In the genomic region with DNA sequence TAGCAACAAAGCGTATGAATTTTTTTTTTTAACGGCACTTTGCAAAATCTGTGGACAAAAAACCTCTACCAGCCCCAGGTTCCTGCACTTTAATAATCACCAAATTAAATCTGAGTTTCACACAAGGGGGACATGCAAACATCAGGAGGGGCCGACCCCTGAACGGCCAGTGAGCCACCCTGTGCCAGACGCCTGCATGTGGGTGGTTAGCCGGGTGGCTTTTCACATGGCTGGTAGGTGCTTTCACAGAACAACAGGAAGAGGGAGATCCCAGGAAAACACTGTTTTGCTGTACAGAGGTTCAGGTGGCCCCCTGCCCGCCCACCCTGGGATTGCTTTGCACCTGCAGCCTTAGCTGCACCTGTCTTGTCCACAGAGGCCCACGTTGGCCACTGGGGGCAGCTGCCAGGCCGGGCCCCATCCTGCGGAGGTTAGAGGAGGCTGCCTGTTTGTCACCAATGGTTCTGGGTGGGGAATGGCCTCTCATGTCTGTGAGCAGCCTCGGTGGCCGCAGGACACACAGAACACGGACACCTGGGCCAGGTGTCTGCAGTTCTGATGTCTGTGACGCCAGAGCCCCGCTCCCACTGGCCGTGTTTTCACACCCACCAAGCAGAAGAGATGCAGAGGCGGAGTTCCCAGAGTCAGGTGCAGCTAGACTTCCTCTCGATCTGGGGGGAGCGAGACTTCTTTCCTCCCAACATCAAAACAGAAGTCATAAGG, we compare ENCODE assay signal across 12 cellular contexts.
DNase-seq lines count a peak whose midpoint lies in the region; ATAC-seq, FAIRE-seq and TF ChIP-seq lines count a peak whose summit lies in the region.
"Had no signal": no experiment of that assay in that cellular context is flagged by ENCODE, and none has a peak within 500 bp of the region (broad histone marks: within the 10 kb centered on the region; RNA-seq: fewer than 3 reads in every experiment).

No MANE protein-coding gene starts in this region.

- H4K91ac ChIP-seq in H1 (replicated peaks; ENCODE audit: insufficient read length, low read length), result no peak overlapping the region

- H3K79me1 ChIP-seq in H1 (ENCODE audit: low read depth, low read length), result no peaks in the 10 kb centered on the region

- no peak overlapping the region for H3K14ac ChIP-seq in H1 (ENCODE audit: insufficient read length)

- H3K36me3 Mint-ChIP-seq in CD14-positive monocyte, result peaks cover 35 to 56% of the 10 kb centered on the region in 2 donors
- peaks cover 56% of the 10 kb centered on the region for H3K36me3 Mint-ChIP-seq in activated B cell treated with CpG ODN at 0.5 μM for 24 hours (ENCODE audit: low read depth)

- H3K4me1 ChIP-seq in H1 (replicated peaks in 1 of 4; ENCODE audit: control insufficient read depth in 3 of 4, insufficient read depth in 4 of 4, low read length in 3 of 4), result no peaks in the 10 kb centered on the region; a peak in 1 of 7 replicates

- H3K79me2 ChIP-seq in H1 (ENCODE audit: control insufficient read depth in 1 of 2, insufficient read depth in 2 of 2, low read length in 2 of 2), result no peaks in the 10 kb centered on the region; a peak in 1 of 4 replicates

- DNase-seq in CD14-positive monocyte (ENCODE audit: low spot score) (no peak), GM12864 (ENCODE audit: low read depth) (no peak), activated B cell treated with CpG ODN at 0.5 μM for 24 hours (no peak), H1 (ENCODE audit: low read depth in 1 of 2, low spot score in 2 of 2) (no peak), globus pallidus (ENCODE audit: low spot score) (no peak), NOMO-1 treated with dmso at 0.1 percent for 144 hours (lab: John Stamatoyannopoulos, UW; ENCODE audit: unreplicated experiment) (no peak)
- DNase-seq: body of pancreas, esophagus squamous epithelium, NCI-H1092 had no signal

- peak; percentile 13 to 37; a peak in 2 of 4 replicates for TF ChIP-seq RAD21 in H1 (IDR thresholded peaks at IDR 0.05 in 1 of 2, conservative IDR thresholded peaks at IDR 0.05 in 1 of 2; ENCODE audit: low read depth in 2 of 2, low read length in 2 of 2)

- H3K9ac ChIP-seq in H1 (replicated peaks in 1 of 4; ENCODE audit: extremely low read depth in 1 of 4, low read depth in 3 of 4, low read length in 3 of 4), result no peak overlapping the region

- no peaks in the 10 kb centered on the region for H3K9me3 ChIP-seq in H1 (ENCODE audit: insufficient read depth in 2 of 2, low read depth in 1 of 2, low read length in 1 of 2)
- H3K9me3 ChIP-seq: body of pancreas, esophagus squamous epithelium had no signal

- H3K4me1 Mint-ChIP-seq in CD14-positive monocyte (peaks cover 62% of the 10 kb centered on the region), activated B cell treated with CpG ODN at 0.5 μM for 24 hours (peaks cover 95% of the 10 kb centered on the region)

- H3K36me3 ChIP-seq in H1 (ENCODE audit: control insufficient read depth in 2 of 4, insufficient read depth in 4 of 4, low read length in 3 of 4), result no peaks in the 10 kb centered on the region

- H3K27ac Mint-ChIP-seq in CD14-positive monocyte (peak overlapping the region in 6 of 7 donors; percentile 46 to 99 (median 81)), activated B cell treated with CpG ODN at 0.5 μM for 24 hours (peak overlapping the region; percentile 94)

- no peak overlapping the region for H3K4ac ChIP-seq in H1 (replicated peaks; ENCODE audit: insufficient read length, low read depth, low read length)

- H3K4me3 ChIP-seq in GM12864 (ENCODE audit: low read depth, low read length), result no peak overlapping the region
- H3K4me3 ChIP-seq in H1 (ENCODE audit: extremely low read depth in 1 of 4, insufficient read depth in 2 of 4, low read depth in 3 of 4, low read length in 4 of 4), result no peak overlapping the region
- H3K4me3 ChIP-seq: body of pancreas, esophagus squamous epithelium had no signal

- TF ChIP-seq EP300 in H1 (IDR thresholded peaks at IDR 0.05; ENCODE audit: borderline replicate concordance in 1 of 2, low read depth in 2 of 2, low read length in 2 of 2), result no peak

- H3K4me3 Mint-ChIP-seq in CD14-positive monocyte (no peak overlapping the region), activated B cell treated with CpG ODN at 0.5 μM for 24 hours (peak overlapping the region; percentile 55)

- no peak overlapping the region for H2BK15ac ChIP-seq in H1 (ENCODE audit: low read length)

- no peak overlapping the region for H3K18ac ChIP-seq in H1 (ENCODE audit: extremely low read depth, low read length)

- TF ChIP-seq CTCF in CD14-positive monocyte (IDR thresholded peaks at IDR 0.05) (no peak), GM12864 (IDR thresholded peaks at IDR 0.05; ENCODE audit: low read depth, low read length, missing control alignments) (peak; percentile 21), activated B cell treated with CpG ODN at 0.5 μM for 24 hours (IDR thresholded peaks at IDR 0.05) (no peak), H1 (IDR thresholded peaks at IDR 0.05; ENCODE audit: control extremely low read depth in 1 of 3, insufficient read depth in 1 of 3, low read depth in 1 of 3, low read length in 3 of 3) (peak; percentile 48 to 55 (median 53))

- H2BK20ac ChIP-seq in H1 (ENCODE audit: low read length), result no peak overlapping the region

- 0 out of 2 replicates have a peak, but pooled peaks cover 2% of the 10 kb centered on the region for H3K23me2 ChIP-seq in H1 (ENCODE audit: low read depth, low read length)

- POLR2A ChIA-PET in activated B cell treated with CpG ODN at 0.5 μM for 24 hours (lab: Charles Lee) (interaction anchor here (1.2 to 4.3 kb wide), 9 partner anchors 8 to 105 kb away, joined by 3 to 34 read pairs (median 5); no protein-coding TSS in a partner anchor), H1 (lab: Charles Lee; ENCODE audit: partially characterized antibody) (no interaction called here)

- intact Hi-C loops in CD14-positive monocyte (cut with micrococcal nuclease), result no loop called here
- intact Hi-C loops in activated B cell treated with CpG ODN at 0.5 μM for 24 hours (cut with micrococcal nuclease), result no loop called here

- no peak overlapping the region for H4K8ac ChIP-seq in H1 (ENCODE audit: extremely low read depth, insufficient read depth, low read length)

- H3K23ac ChIP-seq in H1 (ENCODE audit: insufficient read length), result no peak overlapping the region

- H4K5ac ChIP-seq in H1 (ENCODE audit: insufficient read length, low read depth, low read length), result no peak overlapping the region

- H4K20me1 ChIP-seq in H1 (replicated peaks in 1 of 2; ENCODE audit: control insufficient read depth in 1 of 2, insufficient read depth in 2 of 2, low read length in 2 of 2), result peaks cover 0 to 7% of the 10 kb centered on the region in 2 experiments

- H2BK120ac ChIP-seq in H1 (replicated peaks; ENCODE audit: low read depth, low read length), result no peak overlapping the region

- no peak overlapping the region for H3K4me2 ChIP-seq in H1 (ENCODE audit: insufficient read depth in 1 of 2, low read depth in 2 of 2, low read length in 2 of 2)

- H3K27me3 ChIP-seq in H1 (replicated peaks in 1 of 4; ENCODE audit: control insufficient read depth in 3 of 4, extremely low read depth in 1 of 4, insufficient read depth in 3 of 4, low read length in 3 of 4), result no peaks in the 10 kb centered on the region
- H3K27me3 ChIP-seq: body of pancreas, esophagus squamous epithelium had no signal

- H3K27me3 Mint-ChIP-seq in CD14-positive monocyte (ENCODE audit: low read depth in 3 of 3) (peaks cover 0 to 4% (median 2%) of the 10 kb centered on the region in 3 donors), activated B cell treated with CpG ODN at 0.5 μM for 24 hours (no peaks in the 10 kb centered on the region)

- no peak overlapping the region for H2BK12ac ChIP-seq in H1 (ENCODE audit: low read depth, low read length)

- CTCF ChIA-PET in activated B cell treated with CpG ODN at 0.5 μM for 24 hours (lab: Charles Lee), result interaction anchor here (0.6 to 2.7 kb wide), 9 partner anchors 12 to 109 kb away, joined by 3 to 11 read pairs (median 3); no protein-coding TSS in a partner anchor
- CTCF ChIA-PET in H1 (lab: Charles Lee; ENCODE audit: partially characterized antibody), result interaction anchor here (0.6 to 2.5 kb wide), 8 partner anchors 8 to 106 kb away, joined by 3 to 10 read pairs (median 6); no protein-coding TSS in a partner anchor

- H3K27ac ChIP-seq in H1 (ENCODE audit: low read depth, low read length), result no peak overlapping the region
- H3K27ac ChIP-seq: body of pancreas, esophagus squamous epithelium had no signal

- H3K56ac ChIP-seq in H1 (replicated peaks; ENCODE audit: insufficient read length, low read depth, low read length), result no peak overlapping the region

- no peak overlapping the region for H2AFZ ChIP-seq in H1 (ENCODE audit: low read length)

- no peak for FAIRE-seq in H1 (lab: Jason Lieb, UNC)
- FAIRE-seq: islet of Langerhans had no signal

- peak; percentile 16 for ATAC-seq in activated B cell treated with CpG ODN at 0.5 μM for 24 hours (ENCODE audit: low read depth)
- ATAC-seq in GM21717 (IDR thresholded peaks at IDR 0.05; ENCODE audit: unreplicated experiment), result no peak
- no peak for ATAC-seq in HG03520 (IDR thresholded peaks at IDR 0.05; ENCODE audit: unreplicated experiment)
- ATAC-seq: body of pancreas had no signal

- no peak overlapping the region for H2AK5ac ChIP-seq in H1 (ENCODE audit: low read depth, low read length)

- 86% methylated on average over 19 of the region's 19 CpGs; no CpG with 5 or more reads in 1 of the 2 experiments for WGBS in H1 (ENCODE audit: extremely low coverage in 1 of 2, insufficient coverage in 1 of 2, insufficient read length in 1 of 2, insufficient replicate concordance in 2 of 2, low coverage in 1 of 2, low lambda C conversion rate in 2 of 2, missing lambda C conversion rate in 1 of 2), 2 experiments

- H3K9me3 Mint-ChIP-seq in CD14-positive monocyte (peaks cover 5 to 20% (median 10%) of the 10 kb centered on the region in 7 donors), activated B cell treated with CpG ODN at 0.5 μM for 24 hours (no peaks in the 10 kb centered on the region)

- no peak overlapping the region for H2BK5ac ChIP-seq in H1 (ENCODE audit: low read depth, low read length)

- TF ChIP-seq POLR2A in H1 (IDR thresholded peaks at IDR 0.05; ENCODE audit: control extremely low read depth in 1 of 2, low read depth in 2 of 2, low read length in 2 of 2), result no peak

TF ChIP-seq in H1, 55 proteins besides CTCF, POLR2A, EP300 and RAD21 (continues in another document):
- TF ChIP-seq EGR1 (IDR thresholded peaks at IDR 0.05; ENCODE audit: borderline replicate concordance, low read depth, low read length) (no peak), RNF2 (IDR thresholded peaks at IDR 0.05; ENCODE audit: borderline replicate concordance, low read depth, low read length, missing control alignments, poor library complexity, severe bottlenecking) (no peak), CBX8 (IDR thresholded peaks at IDR 0.05; ENCODE audit: borderline replicate concordance, low read depth, low read length) (no peak), BACH1 (IDR thresholded peaks at IDR 0.05; ENCODE audit: low read length) (no peak), SUZ12 (IDR thresholded peaks at IDR 0.05; ENCODE audit: low read length) (no peak), SRF (IDR thresholded peaks at IDR 0.05; ENCODE audit: low read depth, low read length) (no peak), PHF8 (conservative IDR thresholded peaks at IDR 0.05; ENCODE audit: low read depth, low read length) (no peak), NRF1 (IDR thresholded peaks at IDR 0.05; ENCODE audit: low read depth, low read length) (no peak), HDAC6 (IDR thresholded peaks at IDR 0.05; ENCODE audit: low read depth, low read length) (no peak)

Comparison
In these comparisons a context has a peak if more than half of its experiments do, and no peak if none do; other contexts are left out.
1. CTCF ChIP-seq: peak in GM12864 (single experiment) and H1 (3 of 3); none in CD14-positive monocyte (single experiment) and activated B cell treated with CpG ODN at 0.5 μM for 24 hours (single experiment).